Comparison of ENCODE assay signal across 14 cellular contexts in genomic region chr10:102102421-102102820, GRCh38. TPM values are rescaled to one million over a fixed set of nuclear protein-coding genes. Genes with fewer than 3 reads are reported as not detected.
DNase-seq lines count a peak whose midpoint lies in the region; TF ChIP-seq lines count a peak whose summit lies in the region.
"Had no signal": no experiment of that assay in that cellular context is flagged by ENCODE, and none has a peak within 500 bp of the region (broad histone marks: within the 10 kb centered on the region; RNA-seq: fewer than 3 reads in every experiment).

No MANE protein-coding gene starts in this region.

- H3K4me2 ChIP-seq in osteoblast (ENCODE audit: insufficient read depth, low read length): no peak overlapping the region
- H3K4me2 ChIP-seq: A549, BLaER1, KMS-11 had no signal

- H2AFZ ChIP-seq in osteoblast (ENCODE audit: low read length): no peak overlapping the region

- no peak overlapping the region for H3K27ac ChIP-seq in osteoblast (ENCODE audit: low read depth, low read length)
- H3K27ac ChIP-seq: A549, BLaER1, KMS-11 had no signal

- peaks cover 4% of the 10 kb centered on the region for H3K36me3 ChIP-seq in osteoblast (ENCODE audit: insufficient read depth, low read length)

- peak overlapping the region; percentile 5 for H3K27ac Mint-ChIP-seq in chondrocyte (ENCODE audit: unreplicated experiment)

- peaks cover 5% of the 10 kb centered on the region for H3K36me3 Mint-ChIP-seq in chondrocyte (ENCODE audit: low read depth)

- no peaks in the 10 kb centered on the region for H3K79me2 ChIP-seq in osteoblast (ENCODE audit: insufficient read depth, low read length)

- DNase-seq in ELR (ENCODE audit: low read depth) (peak; percentile 54), HT1080 (ENCODE audit: low read depth) (peak; percentile 39), chondrocyte (ENCODE audit: low spot score) (no peak), osteoblast (ENCODE audit: insufficient read length, low spot score, missing footprints) (peak; percentile 68), T-helper 9 cell (no peak), dedifferentiated amniotic fluid mesenchymal stem cell (ENCODE audit: extremely low spot score) (no peak), DMS53 treated with DMSO at 0.1 percent for 48 hours (lab: John Stamatoyannopoulos, UW; ENCODE audit: unreplicated experiment) (no peak), SKM-1 treated with dmso at 0.1 percent for 144 hours (lab: John Stamatoyannopoulos, UW; ENCODE audit: unreplicated experiment) (no peak)
- DNase-seq: Caco-2; CD8-positive, alpha-beta memory T cell; HCEC 1CT had no signal

- H3K27me3 ChIP-seq in osteoblast (ENCODE audit: insufficient read depth, low read length): no peaks in the 10 kb centered on the region
- H3K27me3 ChIP-seq: BLaER1 had no signal

- no peaks in the 10 kb centered on the region for H3K9me3 ChIP-seq in osteoblast (ENCODE audit: low read depth, low read length)
- H3K9me3 ChIP-seq: A549, BLaER1, Caco-2 had no signal

- peaks cover 6% of the 10 kb centered on the region for H4K20me1 ChIP-seq in osteoblast (ENCODE audit: insufficient read depth, low read length)

- no peaks in the 10 kb centered on the region for H3K27me3 Mint-ChIP-seq in chondrocyte (ENCODE audit: low read depth)
- H3K27me3 Mint-ChIP-seq: CD8-positive, alpha-beta memory T cell had no signal

- TF ChIP-seq CTCF in chondrocyte (IDR thresholded peaks at IDR 0.05): no peak
- no peak for TF ChIP-seq CTCF in osteoblast (IDR thresholded peaks at IDR 0.05; ENCODE audit: extremely low read depth, low read depth, low read length)

- no peak overlapping the region for H3K4me3 Mint-ChIP-seq in chondrocyte (ENCODE audit: unreplicated experiment)

- H3K4me1 Mint-ChIP-seq in chondrocyte (ENCODE audit: low read depth): no peaks in the 10 kb centered on the region

- peaks cover 6% of the 10 kb centered on the region for H3K4me1 ChIP-seq in osteoblast (ENCODE audit: insufficient read depth, low read length)
- H3K4me1 ChIP-seq: A549, Caco-2 had no signal

- H3K4me3 ChIP-seq in osteoblast (ENCODE audit: insufficient read depth, low read length): no peak overlapping the region
- H3K4me3 ChIP-seq: A549, BLaER1 had no signal

- H3K9me3 Mint-ChIP-seq in chondrocyte (ENCODE audit: low read depth): no peaks in the 10 kb centered on the region
- H3K9me3 Mint-ChIP-seq: CD8-positive, alpha-beta memory T cell had no signal

RNA-seq across cellular contexts. Expression of gene LDB1, which starts 17.7 kb away (rescaled TPM):
- 32.2 and 34.4 TPM in 2 replicates for total RNA-seq in HT1080 (2014; rRNA removed; shearing (Covaris generic))
- polyA plus RNA-seq in HT1080 (2015; cell fraction: cytosol; rRNA removed): 19.2 and 19.3 TPM in 2 replicates
- 43.7 and 51.0 TPM in 2 replicates for polyA plus RNA-seq in HT1080 (2015; cell fraction: nucleus; rRNA removed)
- total RNA-seq in chondrocyte (64.6 to 73.9 TPM (median 65.7 TPM) in 3 replicates), osteoblast (62.2 and 63.6 TPM in 2 replicates)

RNA-seq across cellular contexts. Expression of gene PPRC1, which starts 30.4 kb away (rescaled TPM):
- total RNA-seq in HT1080 (2014; rRNA removed; shearing (Covaris generic)): 31.8 and 38.3 TPM in 2 replicates
- polyA plus RNA-seq in HT1080 (2015; cell fraction: cytosol; rRNA removed): 33.6 and 36.0 TPM in 2 replicates
- 70.6 and 75.1 TPM in 2 replicates for polyA plus RNA-seq in HT1080 (2015; cell fraction: nucleus; rRNA removed)
- total RNA-seq in chondrocyte (42.9 to 47.3 TPM (median 44.4 TPM) in 3 replicates), osteoblast (14.1 and 17.7 TPM in 2 replicates)

RNA-seq across cellular contexts. Expression of gene HPS6, which starts 37.3 kb away (rescaled TPM):
- 37.6 and 38.5 TPM in 2 replicates for total RNA-seq in HT1080 (2014; rRNA removed; shearing (Covaris generic))
- polyA plus RNA-seq in HT1080 (2015; cell fraction: cytosol; rRNA removed): 19.3 and 20.8 TPM in 2 replicates
- polyA plus RNA-seq in HT1080 (2015; cell fraction: nucleus; rRNA removed): 20.7 and 22.6 TPM in 2 replicates
- total RNA-seq in chondrocyte (19.4 to 21.8 TPM (median 20.1 TPM) in 3 replicates), osteoblast (26.8 and 31.5 TPM in 2 replicates)

RNA-seq across cellular contexts. Expression of gene ARMH3, which starts 46.4 kb away (rescaled TPM):
- total RNA-seq in HT1080 (2014; rRNA removed; shearing (Covaris generic)): 6.2 and 6.6 TPM in 2 replicates
- 9.2 and 9.3 TPM in 2 replicates for polyA plus RNA-seq in HT1080 (2015; cell fraction: cytosol; rRNA removed)
- 13.5 and 14.6 TPM in 2 replicates for polyA plus RNA-seq in HT1080 (2015; cell fraction: nucleus; rRNA removed)
- total RNA-seq in chondrocyte (18.1 to 19.3 TPM (median 18.4 TPM) in 3 replicates), osteoblast (9.1 and 9.4 TPM in 2 replicates)

RNA-seq across cellular contexts. Expression of gene NOLC1, which starts 49.8 kb away (rescaled TPM):
- 95.2 and 119 TPM in 2 replicates for total RNA-seq in HT1080 (2014; rRNA removed; shearing (Covaris generic))
- polyA plus RNA-seq in HT1080 (2015; cell fraction: cytosol; rRNA removed): 126 and 135 TPM in 2 replicates
- 181 and 188 TPM in 2 replicates for polyA plus RNA-seq in HT1080 (2015; cell fraction: nucleus; rRNA removed)
- total RNA-seq in chondrocyte (36.2 to 50.6 TPM (median 38.8 TPM) in 3 replicates), osteoblast (13.3 and 18.1 TPM in 2 replicates)

Comparison
In these comparisons a context has a peak if more than half of its experiments do, and no peak if none do; other contexts are left out.
1. DNase-seq: peak in ELR (single experiment), HT1080 (single experiment) and osteoblast (single experiment); none in chondrocyte (single experiment), T-helper 9 cell (single experiment), dedifferentiated amniotic fluid mesenchymal stem cell (single experiment), DMS53 treated with DMSO at 0.1 percent for 48 hours (single experiment) and SKM-1 treated with dmso at 0.1 percent for 144 hours (single experiment).